ENCODE assay signal across 23 cellular contexts in genomic region chr17:57749701-57750100, GRCh38. TPM values are rescaled to one million over a fixed set of nuclear protein-coding genes. Genes with fewer than 3 reads are reported as not detected.
"Had no signal": no experiment of that assay in that cellular context is flagged by ENCODE, and none has a peak within 500 bp of the region (broad histone marks: within the 10 kb centered on the region; RNA-seq: fewer than 3 reads in every experiment).

No MANE protein-coding gene starts in this region.

- H3K36me3 ChIP-seq: ascending aorta, breast epithelium, gastrocnemius medialis, heart left ventricle, left lung, sigmoid colon had no signal

- H3K4me3 Mint-ChIP-seq: activated naive CD4-positive, alpha-beta T cell treated with anti-CD3 and anti-CD28 coated beads, Interleukin-2, amount 10 ng/mL, durations not matched to agents 7 days and 5 days; activated T-cell treated with anti-CD3 and anti-CD28 coated beads, Interleukin-2, amount 50 U/mL, for 4 hours; stimulated activated memory B cell treated with anti-CD40 and anti-IgM and Interleukin-4, amounts not matched to agents 10 μg/mL and 1 μg/mL and 100 μg/mL, for 72 hours; T-helper 1 cell treated with Interleukin-12 subunit alpha and Interleukin-12 subunit beta and Interleukin-4 antibody, amounts not matched to agents 30 μg/mL and 1 μg/mL, for 36 hours had no signal

- H3K27me3 ChIP-seq: ascending aorta, breast epithelium, gastrocnemius medialis, heart left ventricle, sigmoid colon had no signal

- ATAC-seq: activated T-cell treated with anti-CD3 and anti-CD28 coated beads, Interleukin-2, amount 50 U/mL, for 4 hours; esophagus mucosa; gastrocnemius medialis; heart left ventricle; left lung; stimulated activated memory B cell treated with anti-CD40 and anti-IgM and Interleukin-4, amounts not matched to agents 10 μg/mL and 1 μg/mL and 100 μg/mL, for 72 hours had no signal

- H3K4me3 ChIP-seq: ascending aorta, breast epithelium, gastrocnemius medialis, heart left ventricle, left lung, sigmoid colon had no signal

- H3K27ac Mint-ChIP-seq: activated naive CD4-positive, alpha-beta T cell treated with anti-CD3 and anti-CD28 coated beads, Interleukin-2, amount 10 ng/mL, durations not matched to agents 7 days and 5 days; stimulated activated memory B cell treated with anti-CD40 and anti-IgM and Interleukin-4, amounts not matched to agents 10 μg/mL and 1 μg/mL and 100 μg/mL, for 72 hours; T-helper 1 cell treated with Interleukin-12 subunit alpha and Interleukin-12 subunit beta and Interleukin-4 antibody, amounts not matched to agents 30 μg/mL and 1 μg/mL, for 36 hours had no signal

- H3K9me3 Mint-ChIP-seq: activated naive CD4-positive, alpha-beta T cell treated with anti-CD3 and anti-CD28 coated beads, Interleukin-2, amount 10 ng/mL, durations not matched to agents 7 days and 5 days; activated T-cell treated with anti-CD3 and anti-CD28 coated beads, Interleukin-2, amount 50 U/mL, for 4 hours; stimulated activated memory B cell treated with anti-CD40 and anti-IgM and Interleukin-4, amounts not matched to agents 10 μg/mL and 1 μg/mL and 100 μg/mL, for 72 hours; T-helper 1 cell treated with Interleukin-12 subunit alpha and Interleukin-12 subunit beta and Interleukin-4 antibody, amounts not matched to agents 30 μg/mL and 1 μg/mL, for 36 hours had no signal

- DNase-seq: activated CD4-positive, alpha-beta T cell treated with anti-CD3 and anti-CD28 coated beads for 1 hour; activated CD4-positive, alpha-beta T cell treated with anti-CD3 and anti-CD28 coated beads, Interleukin-2, amount 50 U/mL, for 48 hours; activated effector memory CD4-positive, alpha-beta T cell treated with Interleukin-2 at 50 U/mL for 16 hours; activated naive CD4-positive, alpha-beta T cell treated with anti-CD3 and anti-CD28 coated beads, Interleukin-2, amount 10 ng/mL, durations not matched to agents 7 days and 5 days; activated T-cell treated with anti-CD3 and anti-CD28 coated beads, Interleukin-2, amount 50 U/mL, for 4 hours; cerebellar nuclear complex; cortex of kidney; gastrocnemius medialis; heart left ventricle; left lung; midbrain; sigmoid colon; stimulated activated CD4-positive, alpha-beta T cell treated with anti-CD3 and anti-CD28 coated beads, Interleukin-4, amount 100 ng/mL, for 24 hours had no signal

- H3K9me3 ChIP-seq: ascending aorta, breast epithelium, gastrocnemius medialis, heart left ventricle, left lung, sigmoid colon had no signal

- H3K27ac ChIP-seq: ascending aorta, breast epithelium, gastrocnemius medialis, heart left ventricle, left lung, parathyroid adenoma, sigmoid colon, VCaP had no signal

- H3K4me1 ChIP-seq: ascending aorta, breast epithelium, gastrocnemius medialis, parathyroid adenoma, sigmoid colon had no signal

- H3K36me3 Mint-ChIP-seq: activated naive CD4-positive, alpha-beta T cell treated with anti-CD3 and anti-CD28 coated beads, Interleukin-2, amount 10 ng/mL, durations not matched to agents 7 days and 5 days; stimulated activated memory B cell treated with anti-CD40 and anti-IgM and Interleukin-4, amounts not matched to agents 10 μg/mL and 1 μg/mL and 100 μg/mL, for 72 hours had no signal

RNA-seq across cellular contexts. Expression of gene CCDC182, which starts 4.6 kb away (rescaled TPM):
- total RNA-seq: activated T-cell treated with anti-CD3 and anti-CD28 coated beads, Interleukin-2, amount 50 U/mL, for 4 hours; ascending aorta; breast epithelium; esophagus mucosa; gastrocnemius medialis; heart left ventricle; kidney epithelial cell; left lung; lung microvascular endothelial cell; sigmoid colon; urinary bladder had no signal
